8 cellular contexts compared by ENCODE assay signal in genomic region chr16:54159490-54160080, GRCh38.
"Had no signal": no experiment of that assay in that cellular context is flagged by ENCODE, and none has a peak within 500 bp of the region (broad histone marks: within the 10 kb centered on the region; RNA-seq: fewer than 3 reads in every experiment).

No MANE protein-coding gene starts in this region.

- H3K36me3 Mint-ChIP-seq: IgD-negative memory B cell had no signal

- H3K27ac Mint-ChIP-seq: GM23338, H9, IgD-negative memory B cell had no signal

- H3K4me2 ChIP-seq: GM23338 had no signal

- FAIRE-seq: H1, H54, HTR-8/SVneo had no signal

- H2AFZ ChIP-seq: GM23338 had no signal

- DNase-seq: H9, HCEC 1CT, KBM-7 had no signal

- H3K4me3 Mint-ChIP-seq: GM23338, H9, IgD-negative memory B cell had no signal

- ATAC-seq: GM23338 had no signal

- H3K4me3 ChIP-seq: GM23338 had no signal

- H3K4me1 Mint-ChIP-seq: GM23338, H9, IgD-negative memory B cell had no signal
